In the genomic region with DNA sequence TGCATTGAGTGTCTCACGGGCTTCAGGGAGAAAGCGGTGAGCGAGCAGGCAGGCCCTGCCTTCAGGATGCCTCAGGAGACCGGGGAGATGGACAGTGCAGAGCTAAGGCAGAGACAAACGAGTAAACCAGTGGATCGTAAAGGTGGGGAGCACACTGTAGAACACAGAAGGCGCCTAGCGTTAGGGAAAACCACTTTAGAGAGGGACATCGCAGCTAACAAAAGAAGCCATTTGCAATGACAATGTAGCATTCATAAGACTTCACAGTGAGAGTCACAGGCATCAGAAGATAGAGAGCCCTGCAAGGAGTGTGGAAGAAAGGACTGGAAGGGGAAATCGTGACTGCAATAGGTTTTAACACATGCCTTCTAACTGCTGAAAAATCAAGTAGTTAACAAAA, we compare ENCODE assay signal across 1 cellular context.
TF ChIP-seq lines count a peak whose summit lies in the region.

No MANE protein-coding gene starts in this region.

TF ChIP-seq in K562, 482 proteins besides CTCF, POLR2A, EP300 and RAD21:
- TF ChIP-seq POLR2AphosphoS2 (IDR thresholded peaks at IDR 0.05; ENCODE audit: low read length) (no peak), ZNF584 (CRISPR knock-in tag; IDR thresholded peaks at IDR 0.05; ENCODE audit: low read depth) (no peak), LARP7 (IDR thresholded peaks at IDR 0.05) (no peak), FOXK2 (conservative IDR thresholded peaks at IDR 0.05 in 1 of 2, IDR thresholded peaks at IDR 0.05 in 1 of 2; ENCODE audit: low read depth in 2 of 2) (no peak), MCM2 (IDR thresholded peaks at IDR 0.05; ENCODE audit: low read depth) (no peak), NFRKB (IDR thresholded peaks at IDR 0.05; ENCODE audit: low read depth) (no peak), HDGF (IDR thresholded peaks at IDR 0.05) (no peak), PHF8 (IDR thresholded peaks at IDR 0.05; ENCODE audit: borderline replicate concordance, low read length) (no peak), TEAD4 (IDR thresholded peaks at IDR 0.05; ENCODE audit: low read length) (no peak), TEAD4 (CRISPR knock-in tag; IDR thresholded peaks at IDR 0.05; ENCODE audit: borderline replicate concordance) (no peak), FOS (IDR thresholded peaks at IDR 0.05; ENCODE audit: extremely low read depth, insufficient read length) (no peak), TAF15 (IDR thresholded peaks at IDR 0.05; ENCODE audit: low read depth, low read length) (no peak), ARID2 (IDR thresholded peaks at IDR 0.05) (no peak), TOE1 (IDR thresholded peaks at IDR 0.05; ENCODE audit: borderline replicate concordance) (no peak), TOE1 (CRISPR knock-in tag; IDR thresholded peaks at IDR 0.05; ENCODE audit: borderline replicate concordance, low read depth) (no peak), SUPT5H (IDR thresholded peaks at IDR 0.05) (no peak), RBM39 (optimal IDR thresholded peaks at IDR 0.05; ENCODE audit: low read depth, low read length) (no peak)
- TF ChIP-seq, protein P1, sequence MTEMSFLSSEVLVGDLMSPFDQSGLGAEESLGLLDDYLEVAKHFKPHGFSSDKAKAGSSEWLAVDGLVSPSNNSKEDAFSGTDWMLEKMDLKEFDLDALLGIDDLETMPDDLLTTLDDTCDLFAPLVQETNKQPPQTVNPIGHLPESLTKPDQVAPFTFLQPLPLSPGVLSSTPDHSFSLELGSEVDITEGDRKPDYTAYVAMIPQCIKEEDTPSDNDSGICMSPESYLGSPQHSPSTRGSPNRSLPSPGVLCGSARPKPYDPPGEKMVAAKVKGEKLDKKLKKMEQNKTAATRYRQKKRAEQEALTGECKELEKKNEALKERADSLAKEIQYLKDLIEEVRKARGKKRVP (CRISPR knock-in tag; IDR thresholded peaks at IDR 0.05): no peak
- TF ChIP-seq, protein P2, sequence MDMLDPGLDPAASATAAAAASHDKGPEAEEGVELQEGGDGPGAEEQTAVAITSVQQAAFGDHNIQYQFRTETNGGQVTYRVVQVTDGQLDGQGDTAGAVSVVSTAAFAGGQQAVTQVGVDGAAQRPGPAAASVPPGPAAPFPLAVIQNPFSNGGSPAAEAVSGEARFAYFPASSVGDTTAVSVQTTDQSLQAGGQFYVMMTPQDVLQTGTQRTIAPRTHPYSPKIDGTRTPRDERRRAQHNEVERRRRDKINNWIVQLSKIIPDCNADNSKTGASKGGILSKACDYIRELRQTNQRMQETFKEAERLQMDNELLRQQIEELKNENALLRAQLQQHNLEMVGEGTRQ (CRISPR knock-in tag; IDR thresholded peaks at IDR 0.05): no peak
- TF ChIP-seq, protein P3, sequence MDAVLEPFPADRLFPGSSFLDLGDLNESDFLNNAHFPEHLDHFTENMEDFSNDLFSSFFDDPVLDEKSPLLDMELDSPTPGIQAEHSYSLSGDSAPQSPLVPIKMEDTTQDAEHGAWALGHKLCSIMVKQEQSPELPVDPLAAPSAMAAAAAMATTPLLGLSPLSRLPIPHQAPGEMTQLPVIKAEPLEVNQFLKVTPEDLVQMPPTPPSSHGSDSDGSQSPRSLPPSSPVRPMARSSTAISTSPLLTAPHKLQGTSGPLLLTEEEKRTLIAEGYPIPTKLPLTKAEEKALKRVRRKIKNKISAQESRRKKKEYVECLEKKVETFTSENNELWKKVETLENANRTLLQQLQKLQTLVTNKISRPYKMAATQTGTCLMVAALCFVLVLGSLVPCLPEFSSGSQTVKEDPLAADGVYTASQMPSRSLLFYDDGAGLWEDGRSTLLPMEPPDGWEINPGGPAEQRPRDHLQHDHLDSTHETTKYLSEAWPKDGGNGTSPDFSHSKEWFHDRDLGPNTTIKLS (IDR thresholded peaks at IDR 0.05; ENCODE audit: borderline replicate concordance, low read depth): no peak
